ENCODE assay signal across 8 cellular contexts in the genomic region with DNA sequence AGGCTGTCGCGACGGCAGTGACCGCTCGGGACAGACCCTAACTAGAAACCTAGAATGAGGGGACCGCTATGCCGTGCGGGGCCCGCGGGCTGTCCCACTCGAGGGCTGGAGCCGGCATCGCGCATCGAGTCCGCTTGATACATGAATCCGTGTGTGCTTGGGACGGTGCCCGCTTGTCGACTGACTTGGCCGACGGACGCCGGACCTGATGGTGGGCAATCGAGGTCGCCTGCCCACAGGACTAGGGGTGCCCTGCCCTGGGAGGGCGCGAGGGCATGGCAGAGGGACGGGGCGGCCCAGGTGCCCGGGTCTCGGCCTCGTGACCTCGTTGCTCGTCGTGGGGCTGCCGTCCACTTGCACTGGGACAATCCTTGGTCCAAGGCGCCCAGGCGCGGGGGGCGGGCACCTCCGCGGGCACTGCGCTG. TPM values are rescaled to one million over a fixed set of nuclear protein-coding genes. Genes with fewer than 3 reads are reported as not detected.
A peak's percentile ranks its signal among the peaks of the same experiment; 100 is the strongest.
DNase-seq lines count a peak whose midpoint lies in the region; ATAC-seq and TF ChIP-seq lines count a peak whose summit lies in the region.

No MANE protein-coding gene starts in this region.

- H3K36me3 Mint-ChIP-seq in central memory CD8-positive, alpha-beta T cell (ENCODE audit: insufficient read depth) = peaks cover 60% of the 10 kb centered on the region
- H3K36me3 Mint-ChIP-seq in memory B cell = peaks cover 18% of the 10 kb centered on the region

- peak overlapping the region; percentile 29; the same call in 1 of the 2 replicates for H3K4me3 ChIP-seq in SK-N-MC
- peak overlapping the region; percentile 94 to 99 for H3K4me3 ChIP-seq in testis

- TF ChIP-seq CTCF in testis (IDR thresholded peaks at IDR 0.05) = no peak

- H3K27ac ChIP-seq in SK-N-MC (peak overlapping the region; percentile 79), testis (peak overlapping the region; percentile 98 to 100)

- H3K4me3 Mint-ChIP-seq in central memory CD8-positive, alpha-beta T cell = peak overlapping the region; percentile 91
- peak overlapping the region; percentile 94 for H3K4me3 Mint-ChIP-seq in memory B cell

- no peaks in the 10 kb centered on the region for H3K27me3 ChIP-seq in testis

- peaks cover 23% of the 10 kb centered on the region for H3K4me1 ChIP-seq in testis

- peak; percentile 66 for DNase-seq in stimulated activated CD4-positive, alpha-beta T cell treated with anti-CD3 and anti-CD28 coated beads, Interleukin-15, amount 100 ng/mL, for 24 hours
- no peak for DNase-seq in stimulated activated CD4-positive, alpha-beta T cell treated with anti-CD3 and anti-CD28 coated beads, Interleukin-12 subunit alpha, Interleukin-12 subunit beta, amount 100 ng/mL, for 4 hours
- DNase-seq in SK-N-MC (ENCODE audit: low read depth, low spot score) (no peak), memory B cell (ENCODE audit: low spot score in 2 of 2) (peak; percentile 68 to 81), testis (no peak), SHP77 (lab: John Stamatoyannopoulos, UW) (no peak)
- DNase-seq in central memory CD8-positive, alpha-beta T cell (ENCODE audit: low spot score in 2 of 2) = no peak

- 0% methylated on average over 21 of the region's 44 CpGs; no CpG with 5 or more reads in 1 of the 2 donors for WGBS in testis, 2 donors

- H3K4me1 Mint-ChIP-seq in central memory CD8-positive, alpha-beta T cell = peaks cover 27% of the 10 kb centered on the region
- H3K4me1 Mint-ChIP-seq in memory B cell = peaks cover 21% of the 10 kb centered on the region

- intact Hi-C loops in testis (cut with DNase I; ENCODE audit: low total_unique reads) = no loop called here

- no peaks in the 10 kb centered on the region for H3K9me3 Mint-ChIP-seq in central memory CD8-positive, alpha-beta T cell
- H3K9me3 Mint-ChIP-seq in memory B cell = no peaks in the 10 kb centered on the region

- H3K9ac ChIP-seq in SK-N-MC (ENCODE audit: insufficient read length) = peak overlapping the region; percentile 39

- H3K9me3 ChIP-seq in SK-N-MC (ENCODE audit: low read depth, low read length) (0 out of 2 replicates have a peak, but pooled peaks cover 3% of the 10 kb centered on the region), testis (no peaks in the 10 kb centered on the region)

- H3K36me3 ChIP-seq in SK-N-MC (ENCODE audit: insufficient read depth, low read length) (peaks cover 35% of the 10 kb centered on the region), testis (ENCODE audit: low read depth, missing control alignments) (no peaks in the 10 kb centered on the region)

- ATAC-seq in central memory CD8-positive, alpha-beta T cell (replicated peaks; ENCODE audit: extremely low read depth, poor library complexity, severe bottlenecking) = no peak
- ATAC-seq in memory B cell (ENCODE audit: low read depth) = no peak
- no peak for ATAC-seq in GM18868 (IDR thresholded peaks at IDR 0.05; ENCODE audit: unreplicated experiment)

- TF ChIP-seq POLR2A in testis (IDR thresholded peaks at IDR 0.05) = peak; percentile 19

- peak overlapping the region; percentile 100 for H3K27ac Mint-ChIP-seq in central memory CD8-positive, alpha-beta T cell (ENCODE audit: low read depth)
- peak overlapping the region; percentile 100 for H3K27ac Mint-ChIP-seq in memory B cell

- H3K27me3 Mint-ChIP-seq in central memory CD8-positive, alpha-beta T cell = no peaks in the 10 kb centered on the region
- no peaks in the 10 kb centered on the region for H3K27me3 Mint-ChIP-seq in memory B cell

RNA-seq across cellular contexts. Expression of a gene that starts 0.7 kb away (rescaled TPM):
- 100 to 1,000 TPM; 278 to 311 TPM for total RNA-seq in testis
- polyA plus RNA-seq in testis (ENCODE audit: insufficient read depth, low read depth, low replicate concordance) = 583 TPM

Comparison
In these comparisons a context has a peak if more than half of its experiments do, and no peak if none do; other contexts are left out.
1. DNase-seq: peak in stimulated activated CD4-positive, alpha-beta T cell treated with anti-CD3 and anti-CD28 coated beads, Interleukin-15, amount 100 ng/mL, for 24 hours (single experiment) and memory B cell (2 of 2); none in stimulated activated CD4-positive, alpha-beta T cell treated with anti-CD3 and anti-CD28 coated beads, Interleukin-12 subunit alpha, Interleukin-12 subunit beta, amount 100 ng/mL, for 4 hours (single experiment), SK-N-MC (single experiment), central memory CD8-positive, alpha-beta T cell (0 of 2), testis (single experiment) and SHP77 (0 of 2).